ENCODE assay signal across 23 cellular contexts in the genomic region with DNA sequence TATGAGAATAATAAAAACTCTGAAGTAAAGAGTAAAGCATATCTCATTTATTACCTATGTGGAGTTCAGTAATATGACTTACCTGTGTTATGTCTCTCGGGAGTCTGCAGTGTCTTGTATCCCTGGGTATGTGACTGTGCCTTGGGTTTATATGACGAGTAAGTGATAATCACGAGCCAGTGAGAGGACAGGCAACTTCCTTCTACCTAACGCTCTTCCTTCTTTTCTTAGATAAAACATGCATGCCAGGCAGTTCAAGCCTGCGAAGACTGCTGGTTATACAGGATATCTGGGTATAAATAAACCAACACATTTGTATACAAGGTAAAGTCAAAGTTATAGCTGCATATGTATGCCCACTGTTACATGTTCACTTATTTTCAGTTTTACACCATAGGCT. TPM values are rescaled to one million over a fixed set of nuclear protein-coding genes. Genes with fewer than 3 reads are reported as not detected.
DNase-seq lines count a peak whose midpoint lies in the region; ATAC-seq, FAIRE-seq and TF ChIP-seq lines count a peak whose summit lies in the region.
"Had no signal": no experiment of that assay in that cellular context is flagged by ENCODE, and none has a peak within 500 bp of the region (broad histone marks: within the 10 kb centered on the region; RNA-seq: fewer than 3 reads in every experiment).

A gene (minus strand): TSS at position 124 of the 400 bp plus-strand sequence. CDS start 8,207 bp downstream, outside the sequence.

- TF ChIP-seq EP300 in SK-N-SH (IDR thresholded peaks at IDR 0.05; ENCODE audit: borderline replicate concordance in 1 of 2, low read depth in 1 of 2, low read length in 1 of 2): no peak

- no peak for ATAC-seq in SK-N-SH treated with all-trans-retinoic acid at 6 μM for 48 hours
- peak; percentile 66 for ATAC-seq in sciatic nerve
- no peak for ATAC-seq in HG02970 (IDR thresholded peaks at IDR 0.05; ENCODE audit: low FRiP score, unreplicated experiment)
- ATAC-seq: activated CD4-positive, CD25-positive, alpha-beta regulatory T cell treated with anti-CD3 and anti-CD28 coated beads, Interleukin-2, amount 50 U/mL, for 24 hours; gastroesophageal sphincter; left colon had no signal

- no peak for TF ChIP-seq RAD21 in SK-N-SH (IDR thresholded peaks at IDR 0.05; ENCODE audit: low read length)

- H3K4me2 ChIP-seq in SK-N-SH (no peak within 1 kb of the TSS), endothelial cell of umbilical vein (ENCODE audit: insufficient read depth, low read length) (no peak within 1 kb of the TSS)

- H3K36me3 ChIP-seq in SK-N-SH (replicated peaks in 1 of 2; ENCODE audit: control insufficient read depth in 1 of 2, insufficient read depth in 2 of 2, low read length in 1 of 2): no peaks in the 10 kb centered on the region
- no peaks in the 10 kb centered on the region for H3K36me3 ChIP-seq in endothelial cell of umbilical vein (ENCODE audit: control insufficient read depth in 2 of 2, extremely low read depth in 1 of 2, insufficient read depth in 2 of 2, low read length in 2 of 2)
- H3K36me3 ChIP-seq: BLaER1 treated with 17β-estradiol and CSF1 and Interleukin-3, amounts not matched to agents 10 nM and 100 nM; breast epithelium; gastroesophageal sphincter had no signal

- H2AFZ ChIP-seq in SK-N-SH (ENCODE audit: low read depth) (peak within 1 kb of the TSS; percentile 25; the same call in 1 of the 2 replicates), endothelial cell of umbilical vein (ENCODE audit: low read depth, low read length) (peak within 1 kb of the TSS; percentile 6)
- H2AFZ ChIP-seq: parathyroid adenoma had no signal

- H3K9ac ChIP-seq in SK-N-SH (no peak within 1 kb of the TSS), endothelial cell of umbilical vein (replicated peaks; ENCODE audit: extremely low read depth, insufficient read depth, low read length) (no peak within 1 kb of the TSS)
- H3K9ac ChIP-seq: BLaER1 treated with 17β-estradiol and CSF1 and Interleukin-3, amounts not matched to agents 10 nM and 100 nM; parathyroid adenoma had no signal

- H4K20me1 ChIP-seq in SK-N-SH (ENCODE audit: insufficient read depth): no peaks in the 10 kb centered on the region
- no peaks in the 10 kb centered on the region for H4K20me1 ChIP-seq in endothelial cell of umbilical vein (replicated peaks; ENCODE audit: control insufficient read depth, extremely low read depth, insufficient read depth, low read length)
- H4K20me1 ChIP-seq: BLaER1 treated with 17β-estradiol and CSF1 and Interleukin-3, amounts not matched to agents 10 nM and 100 nM had no signal

- BruUV-seq in endothelial cell of umbilical vein (replicated peaks; lab: Mats Ljungman, UMichigan): no TSS peak

- H3K9me2 ChIP-seq in SK-N-SH: no peaks in the 10 kb centered on the region

- POLR2A ChIA-PET in SK-N-SH (lab: Yijun Ruan, JAX) (no interaction called here), endothelial cell of umbilical vein (lab: Charles Lee) (no interaction called here)

- H3K27me3 ChIP-seq in SK-N-SH (ENCODE audit: insufficient read depth): no peaks in the 10 kb centered on the region
- H3K27me3 ChIP-seq in endothelial cell of umbilical vein (ENCODE audit: control insufficient read depth in 2 of 2, insufficient read depth in 2 of 2, low read length in 2 of 2): no peaks in the 10 kb centered on the region
- H3K27me3 ChIP-seq: BLaER1 treated with 17β-estradiol and CSF1 and Interleukin-3, amounts not matched to agents 10 nM and 100 nM; breast epithelium; dorsolateral prefrontal cortex; gastroesophageal sphincter had no signal

- DNase-seq in SK-N-SH: no peak
- peak; percentile 35 for DNase-seq in KG1 (lab: John Stamatoyannopoulos, UW)
- no peak for DNase-seq in endothelial cell of umbilical vein (ENCODE audit: low read depth, low spot score)
- DNase-seq in sciatic nerve (ENCODE audit: low spot score): no peak
- no peak for DNase-seq in NCI-H526 (lab: John Stamatoyannopoulos, UW)
- no peak for DNase-seq in NCI-H2196 treated with DMSO at 0.1 percent for 48 hours (lab: John Stamatoyannopoulos, UW; ENCODE audit: unreplicated experiment)
- DNase-seq: 8988T; dorsolateral prefrontal cortex; left colon; NCI-H1694; NCI-H2227 treated with DMSO at 0.1 percent for 48 hours; NK-92 treated with Interleukin-12 subunit alpha and Interleukin-12 subunit beta, amount 100 ng/mL, for 24 hours; small intestine; stimulated activated CD4-positive, alpha-beta T cell treated with anti-CD3 and anti-CD28 coated beads, Interleukin-4, amount 100 ng/mL, for 4 hours; T-helper 1 cell had no signal

- H3F3A ChIP-seq in SK-N-SH (replicated peaks; ENCODE audit: insufficient read depth): no peaks in the 10 kb centered on the region

- no peaks in the 10 kb centered on the region for H3K9me1 ChIP-seq in endothelial cell of umbilical vein (replicated peaks; ENCODE audit: control insufficient read depth, extremely low read depth, insufficient read depth, low read length)

- dilution Hi-C loops in endothelial cell of umbilical vein (cut with MboI; ENCODE audit: extremely low pct_ligation_motif_present, low sequenced_read_pairs): no loop called here

- H3K27ac ChIP-seq in SK-N-SH (ENCODE audit: low read depth in 2 of 2, low read length in 1 of 2) (no peak within 1 kb of the TSS), endothelial cell of umbilical vein (ENCODE audit: insufficient read depth, low read depth, low read length) (no peak within 1 kb of the TSS)
- H3K27ac ChIP-seq: BLaER1 treated with 17β-estradiol and CSF1 and Interleukin-3, amounts not matched to agents 10 nM and 100 nM; breast epithelium; gastroesophageal sphincter; parathyroid adenoma had no signal

- H3K9me3 ChIP-seq in SK-N-SH (no peaks in the 10 kb centered on the region), endothelial cell of umbilical vein (replicated peaks; ENCODE audit: control insufficient read depth, insufficient read depth, low read length) (no peaks in the 10 kb centered on the region)
- H3K9me3 ChIP-seq: breast epithelium, gastroesophageal sphincter had no signal

- no peaks in the 10 kb centered on the region for H3K79me2 ChIP-seq in SK-N-SH (ENCODE audit: insufficient read depth)
- no peaks in the 10 kb centered on the region for H3K79me2 ChIP-seq in endothelial cell of umbilical vein (ENCODE audit: control insufficient read depth, insufficient read depth, low read length)
- H3K79me2 ChIP-seq: parathyroid adenoma had no signal

- H3K4me3 ChIP-seq in SK-N-SH (ENCODE audit: low read depth in 2 of 2, low read length in 1 of 2) (no peak within 1 kb of the TSS), endothelial cell of umbilical vein (replicated peaks in 1 of 3; ENCODE audit: insufficient read depth in 1 of 3, low read depth in 1 of 3, low read length in 3 of 3) (no peak within 1 kb of the TSS)
- H3K4me3 ChIP-seq: BLaER1 treated with 17β-estradiol and CSF1 and Interleukin-3, amounts not matched to agents 10 nM and 100 nM; breast epithelium; gastroesophageal sphincter had no signal

- CTCF ChIA-PET in SK-N-SH (lab: Yijun Ruan, JAX): interaction anchor here (1.1 to 2.5 kb wide), 3 partner anchors 10 to 48 kb away, joined by 4 to 11 read pairs (median 4); no protein-coding TSS in a partner anchor
- CTCF ChIA-PET in endothelial cell of umbilical vein (lab: Charles Lee): interaction anchor here (0.7 to 1.8 kb wide), 4 partner anchors 9 to 64 kb away, joined by 3 to 7 read pairs (median 5); no protein-coding TSS in a partner anchor

- intact Hi-C loops in endothelial cell of umbilical vein (cut with micrococcal nuclease): no loop called here
- intact Hi-C loops in sciatic nerve (cut with DNase I): no loop called here

- 87% methylated on average over 5 of the region's 5 CpGs for whole genome bisulfite sequencing in SK-N-SH (ENCODE audit: low lambda C conversion rate)

- no peaks in the 10 kb centered on the region; a peak in 2 of 4 replicates for H3K4me1 ChIP-seq in SK-N-SH (ENCODE audit: control insufficient read depth in 1 of 2, insufficient read depth in 2 of 2, low read depth in 1 of 2, low read length in 1 of 2)
- H3K4me1 ChIP-seq in endothelial cell of umbilical vein (ENCODE audit: control insufficient read depth, extremely low read depth, insufficient read depth, low read length): no peaks in the 10 kb centered on the region
- H3K4me1 ChIP-seq: breast epithelium, gastroesophageal sphincter, parathyroid adenoma had no signal

- no peak for TF ChIP-seq POLR2A in endothelial cell of umbilical vein (IDR thresholded peaks at IDR 0.05; ENCODE audit: low read depth, low read length)

- no peak for FAIRE-seq in endothelial cell of umbilical vein (lab: Jason Lieb, UNC)
- FAIRE-seq: small intestine had no signal

- TF ChIP-seq CTCF in SK-N-SH (IDR thresholded peaks at IDR 0.05) (no peak), endothelial cell of umbilical vein (IDR thresholded peaks at IDR 0.05; ENCODE audit: extremely low read depth in 1 of 2, insufficient read depth in 1 of 2, low read depth in 1 of 2, low read length in 2 of 2) (no peak)

TF ChIP-seq in SK-N-SH, 30 proteins besides CTCF, POLR2A, EP300 and RAD21 (continues in another document):
- no peak for TF ChIP-seq SIN3A (IDR thresholded peaks at IDR 0.05; ENCODE audit: borderline replicate concordance, low read depth, low read length)

TF ChIP-seq in SK-N-SH treated with all-trans-retinoic acid at 6 μM for 48 hours, 23 proteins besides CTCF, POLR2A, EP300 and RAD21 (continues in another document):
- TF ChIP-seq TCF4 (CRISPR knock-in tag; IDR thresholded peaks at IDR 0.05; ENCODE audit: borderline replicate concordance): no peak
- TF ChIP-seq SNAI2 (CRISPR knock-in tag; IDR thresholded peaks at IDR 0.05): no peak
- TF ChIP-seq ZFP3 (CRISPR knock-in tag; IDR thresholded peaks at IDR 0.05): no peak
- no peak for TF ChIP-seq GLIS3 (CRISPR knock-in tag; IDR thresholded peaks at IDR 0.05)
- TF ChIP-seq BACH2 (CRISPR knock-in tag; IDR thresholded peaks at IDR 0.05; ENCODE audit: borderline replicate concordance): no peak

TF ChIP-seq in endothelial cell of umbilical vein, 7 proteins besides CTCF, POLR2A, EP300 and RAD21 (continues in another document):
- TF ChIP-seq MYC (IDR thresholded peaks at IDR 0.05; ENCODE audit: low read depth, low read length) (no peak), GATA2 (IDR thresholded peaks at IDR 0.05; ENCODE audit: insufficient read depth, insufficient read length, low read depth, low read length) (no peak), EZH2 (IDR thresholded peaks at IDR 0.05; ENCODE audit: borderline replicate concordance, low read depth, low read length, severe bottlenecking) (no peak)

RNA-seq across cellular contexts. Expression of the gene that starts here (rescaled TPM):
- polyA plus RNA-seq in SK-N-SH (2012; rRNA removed) (not detected in 2 replicates), endothelial cell of umbilical vein (0.06 TPM in 1 of 2 replicates, not detected in the other)
- not detected in 2 replicates for polyA plus RNA-seq in SK-N-SH (2012; cell fraction: cytosol; rRNA removed)
- polyA plus RNA-seq in SK-N-SH (2012; cell fraction: nucleus; rRNA removed): not detected in 2 replicates
- total RNA-seq in endothelial cell of umbilical vein (not detected in 2 replicates), sciatic nerve (4.7 TPM)
- polyA plus RNA-seq in endothelial cell of umbilical vein (2011; cell fraction: cytosol; rRNA removed): not detected in 2 replicates
- polyA plus RNA-seq in endothelial cell of umbilical vein (2011; cell fraction: nucleus; rRNA removed): 0.13 TPM in 1 of 2 replicates, not detected in the other
- not detected in 2 replicates for polyA plus RNA-seq in endothelial cell of umbilical vein (2012)
- not detected in 2 replicates for polyA minus RNA-seq in endothelial cell of umbilical vein
- not detected for polyA minus RNA-seq in endothelial cell of umbilical vein (2011; cell fraction: cytosol; rRNA and poly(A)+ RNA removed)
- polyA minus RNA-seq in endothelial cell of umbilical vein (2011; cell fraction: nucleus; rRNA and poly(A)+ RNA removed): not detected in 2 replicates
- total RNA-seq: M059J had no signal
